In the genomic region with DNA sequence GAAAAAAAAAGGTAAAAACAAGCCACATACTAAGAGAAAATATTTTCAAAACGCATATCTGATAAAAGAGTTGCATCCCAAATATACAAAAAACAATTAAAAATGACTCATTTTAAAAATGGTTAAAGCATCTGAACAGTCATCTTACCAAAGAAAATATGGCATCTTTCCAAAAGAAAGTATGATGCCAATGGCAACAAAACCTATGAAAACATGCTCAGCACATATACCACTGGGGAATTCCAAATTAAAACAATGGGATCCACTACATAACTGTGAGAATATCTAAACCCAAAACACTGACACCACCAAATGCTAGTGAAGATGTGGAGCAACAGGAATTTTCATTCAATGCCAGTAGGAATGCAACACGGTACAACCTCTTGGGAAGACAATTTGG, we compare ENCODE assay signal across 13 cellular contexts.
"Had no signal": no experiment of that assay in that cellular context is flagged by ENCODE, and none has a peak within 500 bp of the region (broad histone marks: within the 10 kb centered on the region; RNA-seq: fewer than 3 reads in every experiment).

No MANE protein-coding gene starts in this region.

- H3K36me3 ChIP-seq: left ventricle myocardium inferior, neutrophil had no signal

- FAIRE-seq: islet of Langerhans had no signal

- H3K27me3 ChIP-seq: neutrophil had no signal

- H3K4me1 ChIP-seq: left ventricle myocardium inferior had no signal

- ATAC-seq: natural killer cell; stimulated activated memory B cell treated with anti-CD40 and anti-IgM and Interleukin-4, amounts not matched to agents 10 μg/mL and 1 μg/mL and 100 μg/mL, for 72 hours had no signal

- H3K27ac ChIP-seq: epithelial cell of prostate, left ventricle myocardium inferior, neutrophil had no signal

- DNase-seq: activated CD4-positive, alpha-beta T cell treated with anti-CD3 and anti-CD28 coated beads, Interleukin-2, amount 10 ng/mL, durations not matched to agents 7 days and 5 days; activated CD4-positive, CD25-positive, alpha-beta regulatory T cell; activated CD8-positive, alpha-beta memory T cell treated with anti-CD3 and anti-CD28 coated beads for 24 hours; activated naive CD8-positive, alpha-beta T cell treated with anti-CD3 and anti-CD28 coated beads, Interleukin-2, amount 10 ng/mL, durations not matched to agents 7 days and 5 days; effector memory CD4-positive, alpha-beta T cell; left ventricle myocardium inferior; natural killer cell; posterior cingulate gyrus; stimulated activated CD4-positive, alpha-beta T cell treated with anti-CD3 and anti-CD28 coated beads, Interleukin-2, amount 100 ng/mL, for 48 hours had no signal

- H3K4me3 ChIP-seq: left ventricle myocardium inferior had no signal

- H3K9me3 ChIP-seq: left ventricle myocardium inferior, neutrophil had no signal
